Comparison of ENCODE assay signal across 18 cellular contexts in the genomic region with DNA sequence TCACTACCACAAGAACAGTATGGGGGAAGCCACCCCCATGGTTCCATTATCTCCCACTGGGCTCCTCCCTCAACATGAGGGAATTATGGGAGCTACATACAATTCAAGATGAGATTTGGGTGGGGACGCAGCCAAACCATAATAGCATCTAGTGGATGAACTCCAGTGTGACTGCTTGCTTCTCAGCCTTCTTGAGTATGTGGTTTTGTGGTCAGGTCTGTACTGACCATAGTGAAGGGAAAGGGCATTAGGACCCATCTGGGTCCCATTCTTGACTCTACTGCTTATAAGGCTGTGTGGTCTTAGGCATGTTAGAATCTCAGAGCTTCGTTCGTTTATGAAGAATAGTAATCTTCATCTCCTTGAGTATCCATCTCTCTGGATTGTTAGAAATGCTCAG.
A peak's percentile ranks its signal among the peaks of the same experiment; 100 is the strongest.
DNase-seq lines count a peak whose midpoint lies in the region; ATAC-seq, FAIRE-seq and TF ChIP-seq lines count a peak whose summit lies in the region.
"Had no signal": no experiment of that assay in that cellular context is flagged by ENCODE, and none has a peak within 500 bp of the region (broad histone marks: within the 10 kb centered on the region; RNA-seq: fewer than 3 reads in every experiment).

No MANE protein-coding gene starts in this region.

- TF ChIP-seq CTCF in astrocyte of the cerebellum (IDR thresholded peaks at IDR 0.05; ENCODE audit: low read depth, low read length, missing control alignments), result no peak

- H2BK15ac ChIP-seq in mesenchymal stem cell (ENCODE audit: low read depth, poor library complexity, severe bottlenecking), result no peak overlapping the region

- no peak overlapping the region for H3K27ac ChIP-seq in mesenchymal stem cell (ENCODE audit: low read length, poor library complexity, severe bottlenecking)
- H3K27ac ChIP-seq: BLaER1, PC-9 had no signal

- H2BK120ac ChIP-seq in mesenchymal stem cell (ENCODE audit: low read depth, low read length), result no peak overlapping the region

- H2BK12ac ChIP-seq in mesenchymal stem cell (ENCODE audit: low read length in 2 of 2), result no peak overlapping the region

- in situ Hi-C loops in astrocyte of the cerebellum (cut with HindIII; ENCODE audit: low sequenced_read_pairs), result no loop called here

- peaks cover 3% of the 10 kb centered on the region for H3K4me1 ChIP-seq in mesenchymal stem cell (ENCODE audit: control insufficient read depth, insufficient read depth, low read depth, low read length)
- H3K4me1 ChIP-seq: BLaER1 had no signal

- H3K79me1 ChIP-seq in mesenchymal stem cell (replicated peaks; ENCODE audit: low read length, poor library complexity, severe bottlenecking), result peaks cover 15% of the 10 kb centered on the region

- H3K4me3 ChIP-seq in astrocyte of the cerebellum (ENCODE audit: low read depth, low read length) (no peak overlapping the region), mesenchymal stem cell (ENCODE audit: insufficient read depth in 1 of 2, low read depth in 1 of 2, low read length in 2 of 2) (no peak overlapping the region)
- H3K4me3 ChIP-seq: BLaER1, PC-9 had no signal

- no peak overlapping the region for H3K9ac ChIP-seq in mesenchymal stem cell (ENCODE audit: low read length)
- H3K9ac ChIP-seq: BLaER1 had no signal

- DNase-seq in DMS79 (lab: John Stamatoyannopoulos, UW) (peak; percentile 8), astrocyte of the cerebellum (ENCODE audit: low read depth) (peak; percentile 53), mesenchymal stem cell (peak; percentile 67), urothelium cell line (ENCODE audit: low spot score) (no peak), NCI-H1694 (lab: John Stamatoyannopoulos, UW) (no peak), UCSD-AML1 (lab: John Stamatoyannopoulos, UW; ENCODE audit: unreplicated experiment) (no peak)
- DNase-seq: CD4-positive, alpha-beta memory T cell; H7; HFFc6; KBM-7; NCI-H187; NCI-H524 treated with DMSO at 0.1 percent for 48 hours; PC-9 had no signal

- peaks cover 0 to 38% of the 10 kb centered on the region in 2 experiments for H3K36me3 ChIP-seq in mesenchymal stem cell (ENCODE audit: control insufficient read depth in 1 of 2, insufficient read depth in 2 of 2, low read depth in 1 of 2, low read length in 2 of 2)
- H3K36me3 ChIP-seq: BLaER1 had no signal

- H3K27me3 ChIP-seq in mesenchymal stem cell (ENCODE audit: control insufficient read depth in 1 of 2, insufficient read depth in 1 of 2, low read length in 2 of 2), result peaks cover 0 to 9% of the 10 kb centered on the region in 2 experiments
- H3K27me3 ChIP-seq: BLaER1 had no signal

- no peak overlapping the region for H3K23ac ChIP-seq in mesenchymal stem cell (ENCODE audit: low read length in 2 of 2)

- no peak overlapping the region for H3K4me2 ChIP-seq in mesenchymal stem cell (ENCODE audit: low read length, poor library complexity, severe bottlenecking)
- H3K4me2 ChIP-seq: BLaER1, PC-9 had no signal

- H4K8ac ChIP-seq in mesenchymal stem cell (ENCODE audit: low read length), result no peak overlapping the region

- no peak overlapping the region for H3K4ac ChIP-seq in mesenchymal stem cell (ENCODE audit: low read depth in 1 of 2, low read length in 2 of 2)

- peak; percentile 79 for FAIRE-seq in urothelium cell line (lab: Jason Lieb, UNC)
- FAIRE-seq: A204.1, GM12891, HepG2 had no signal

- H2AK5ac ChIP-seq in mesenchymal stem cell (ENCODE audit: low read length, severe bottlenecking), result no peak overlapping the region

- H3K9me3 ChIP-seq in mesenchymal stem cell (ENCODE audit: control insufficient read depth, low read length), result no peaks in the 10 kb centered on the region

- H2AFZ ChIP-seq in mesenchymal stem cell (ENCODE audit: low read depth, low read length), result no peak overlapping the region
- H2AFZ ChIP-seq: PC-9 had no signal

- no peak for ATAC-seq in HG03520 (IDR thresholded peaks at IDR 0.05; ENCODE audit: unreplicated experiment)
- ATAC-seq: HepG2 had no signal

- 86% methylated on average over 1 of the region's 3 CpGs for WGBS in mesenchymal stem cell

- H3K18ac ChIP-seq in mesenchymal stem cell (ENCODE audit: low read depth in 1 of 2, low read length in 2 of 2), result no peak overlapping the region

- no peak overlapping the region for H3K14ac ChIP-seq in mesenchymal stem cell (ENCODE audit: low read length in 2 of 2)

- H4K91ac ChIP-seq in mesenchymal stem cell (ENCODE audit: low read length), result no peak overlapping the region

- no peak overlapping the region for H2BK5ac ChIP-seq in mesenchymal stem cell (ENCODE audit: low read depth, low read length, poor library complexity, severe bottlenecking)

Comparison
In these comparisons a context has a peak if more than half of its experiments do, and no peak if none do; other contexts are left out.
1. DNase-seq: peak in DMS79 (single experiment), astrocyte of the cerebellum (single experiment) and mesenchymal stem cell (single experiment); none in urothelium cell line (single experiment), NCI-H1694 (single experiment) and UCSD-AML1 (single experiment).